In the genomic region with DNA sequence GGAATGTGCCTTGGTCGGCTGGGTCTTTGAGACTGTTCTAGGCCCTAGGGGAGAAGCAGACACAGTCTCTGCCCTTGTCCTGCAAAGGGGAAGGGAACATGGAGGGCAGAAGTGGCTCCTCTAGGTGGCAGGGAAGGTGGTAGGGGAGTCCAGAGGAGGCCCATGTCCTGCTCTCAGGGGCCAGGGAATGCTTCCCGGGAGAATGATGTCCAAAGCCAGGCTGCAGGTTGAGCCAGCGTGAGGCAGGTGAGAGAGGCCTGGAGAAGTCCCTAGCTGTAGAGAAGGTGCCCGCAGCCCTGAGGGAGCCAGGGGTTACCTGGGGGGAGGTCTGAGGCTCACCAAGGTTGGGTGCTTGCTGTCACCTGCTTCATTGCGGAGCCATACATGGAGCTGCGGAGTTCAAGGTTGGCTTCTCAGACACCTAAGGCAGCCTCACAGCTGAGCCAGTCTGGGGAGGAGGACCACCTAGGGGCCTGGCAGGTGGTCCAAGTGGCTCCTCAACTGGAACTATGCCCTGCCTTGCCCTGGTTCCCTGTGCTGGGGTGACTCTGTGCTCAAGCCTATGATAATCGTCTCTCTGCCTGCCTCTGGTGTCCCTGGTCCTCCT, we compare ENCODE assay signal across 1 cellular context.
TF ChIP-seq lines count a peak whose summit lies in the region.

No MANE protein-coding gene starts in this region.

TF ChIP-seq in IMR-90, 13 proteins besides CTCF, POLR2A, EP300 and RAD21:
- TF ChIP-seq SMC3 (IDR thresholded peaks at IDR 0.05; ENCODE audit: low read depth, low read length) (no peak), FOS (IDR thresholded peaks at IDR 0.05; ENCODE audit: low read depth, low read length) (no peak), MAFK (IDR thresholded peaks at IDR 0.05; ENCODE audit: low read depth, low read length) (no peak), NFE2L2 (IDR thresholded peaks at IDR 0.05; ENCODE audit: low read depth, low read length) (no peak), RCOR1 (IDR thresholded peaks at IDR 0.05; ENCODE audit: insufficient replicate concordance, low read length) (no peak), BHLHE40 (IDR thresholded peaks at IDR 0.05; ENCODE audit: low read depth, low read length) (no peak), CHD1 (IDR thresholded peaks at IDR 0.05; ENCODE audit: low read depth, low read length) (no peak), CEBPB (IDR thresholded peaks at IDR 0.05; ENCODE audit: low read depth, low read length) (no peak), MAZ (IDR thresholded peaks at IDR 0.05; ENCODE audit: borderline replicate concordance, low read depth, low read length) (no peak), RFX5 (IDR thresholded peaks at IDR 0.05; ENCODE audit: low read depth, low read length) (no peak), MXI1 (IDR thresholded peaks at IDR 0.05; ENCODE audit: borderline replicate concordance, low read depth, low read length) (no peak)
- TF ChIP-seq, protein P1, sequence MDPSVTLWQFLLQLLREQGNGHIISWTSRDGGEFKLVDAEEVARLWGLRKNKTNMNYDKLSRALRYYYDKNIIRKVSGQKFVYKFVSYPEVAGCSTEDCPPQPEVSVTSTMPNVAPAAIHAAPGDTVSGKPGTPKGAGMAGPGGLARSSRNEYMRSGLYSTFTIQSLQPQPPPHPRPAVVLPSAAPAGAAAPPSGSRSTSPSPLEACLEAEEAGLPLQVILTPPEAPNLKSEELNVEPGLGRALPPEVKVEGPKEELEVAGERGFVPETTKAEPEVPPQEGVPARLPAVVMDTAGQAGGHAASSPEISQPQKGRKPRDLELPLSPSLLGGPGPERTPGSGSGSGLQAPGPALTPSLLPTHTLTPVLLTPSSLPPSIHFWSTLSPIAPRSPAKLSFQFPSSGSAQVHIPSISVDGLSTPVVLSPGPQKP (IDR thresholded peaks at IDR 0.05; ENCODE audit: borderline replicate concordance, low read depth, low read length): no peak
- TF ChIP-seq, protein P2, sequence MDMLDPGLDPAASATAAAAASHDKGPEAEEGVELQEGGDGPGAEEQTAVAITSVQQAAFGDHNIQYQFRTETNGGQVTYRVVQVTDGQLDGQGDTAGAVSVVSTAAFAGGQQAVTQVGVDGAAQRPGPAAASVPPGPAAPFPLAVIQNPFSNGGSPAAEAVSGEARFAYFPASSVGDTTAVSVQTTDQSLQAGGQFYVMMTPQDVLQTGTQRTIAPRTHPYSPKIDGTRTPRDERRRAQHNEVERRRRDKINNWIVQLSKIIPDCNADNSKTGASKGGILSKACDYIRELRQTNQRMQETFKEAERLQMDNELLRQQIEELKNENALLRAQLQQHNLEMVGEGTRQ (IDR thresholded peaks at IDR 0.05; ENCODE audit: low read depth, low read length): no peak
